Comparison of ENCODE assay signal across 1 cellular context in the genomic region with DNA sequence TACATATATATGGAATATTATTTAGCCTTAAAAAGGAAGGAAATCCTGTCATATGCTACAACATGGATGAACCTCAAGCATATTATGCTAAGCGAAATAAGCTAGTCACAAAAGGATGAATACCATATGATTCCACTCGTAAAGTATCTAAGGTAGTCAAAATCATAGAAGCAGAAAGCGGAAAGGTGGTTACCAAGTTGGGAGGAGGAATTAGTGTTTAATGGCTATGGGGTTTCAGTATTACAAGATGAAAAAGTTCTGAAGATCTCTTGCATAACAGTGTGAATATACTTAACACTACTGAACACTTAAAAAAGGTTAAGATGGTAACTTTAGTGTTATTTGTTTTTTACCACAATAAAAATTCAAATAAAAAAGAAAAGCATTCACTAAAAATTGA.
TF ChIP-seq lines count a peak whose summit lies in the region.

No MANE protein-coding gene starts in this region.

TF ChIP-seq in GM12878, 131 proteins besides CTCF, POLR2A, EP300 and RAD21 (continued from another document):
- TF ChIP-seq RUNX3 (IDR thresholded peaks at IDR 0.05; ENCODE audit: low read length) (peak; percentile 64), IKZF2 (IDR thresholded peaks at IDR 0.05) (no peak), SP1 (IDR thresholded peaks at IDR 0.05; ENCODE audit: low read depth, low read length) (no peak), IKZF1 (conservative IDR thresholded peaks at IDR 0.05) (no peak), ZNF384 (IDR thresholded peaks at IDR 0.05; ENCODE audit: borderline replicate concordance, low read depth, low read length) (no peak), JUNB (IDR thresholded peaks at IDR 0.05) (peak; percentile 53), TAF1 (IDR thresholded peaks at IDR 0.05; ENCODE audit: borderline replicate concordance, low read depth, low read length) (no peak), ASH2L (IDR thresholded peaks at IDR 0.05; ENCODE audit: borderline replicate concordance, low read depth) (no peak), NR2C1 (IDR thresholded peaks at IDR 0.05) (no peak), NFIC (IDR thresholded peaks at IDR 0.05; ENCODE audit: low read depth, low read length) (peak; percentile 55; the same call in 1 of the 2 replicates)
- TF ChIP-seq, protein P1, sequence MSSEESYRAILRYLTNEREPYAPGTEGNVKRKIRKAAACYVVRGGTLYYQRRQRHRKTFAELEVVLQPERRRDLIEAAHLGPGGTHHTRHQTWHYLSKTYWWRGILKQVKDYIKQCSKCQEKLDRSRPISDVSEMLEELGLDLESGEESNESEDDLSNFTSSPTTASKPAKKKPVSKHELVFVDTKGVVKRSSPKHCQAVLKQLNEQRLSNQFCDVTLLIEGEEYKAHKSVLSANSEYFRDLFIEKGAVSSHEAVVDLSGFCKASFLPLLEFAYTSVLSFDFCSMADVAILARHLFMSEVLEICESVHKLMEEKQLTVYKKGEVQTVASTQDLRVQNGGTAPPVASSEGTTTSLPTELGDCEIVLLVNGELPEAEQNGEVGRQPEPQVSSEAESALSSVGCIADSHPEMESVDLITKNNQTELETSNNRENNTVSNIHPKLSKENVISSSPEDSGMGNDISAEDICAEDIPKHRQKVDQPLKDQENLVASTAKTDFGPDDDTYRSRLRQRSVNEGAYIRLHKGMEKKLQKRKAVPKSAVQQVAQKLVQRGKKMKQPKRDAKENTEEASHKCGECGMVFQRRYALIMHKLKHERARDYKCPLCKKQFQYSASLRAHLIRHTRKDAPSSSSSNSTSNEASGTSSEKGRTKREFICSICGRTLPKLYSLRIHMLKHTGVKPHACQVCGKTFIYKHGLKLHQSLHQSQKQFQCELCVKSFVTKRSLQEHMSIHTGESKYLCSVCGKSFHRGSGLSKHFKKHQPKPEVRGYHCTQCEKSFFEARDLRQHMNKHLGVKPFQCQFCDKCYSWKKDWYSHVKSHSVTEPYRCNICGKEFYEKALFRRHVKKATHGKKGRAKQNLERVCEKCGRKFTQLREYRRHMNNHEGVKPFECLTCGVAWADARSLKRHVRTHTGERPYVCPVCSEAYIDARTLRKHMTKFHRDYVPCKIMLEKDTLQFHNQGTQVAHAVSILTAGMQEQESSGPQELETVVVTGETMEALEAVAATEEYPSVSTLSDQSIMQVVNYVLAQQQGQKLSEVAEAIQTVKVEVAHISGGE (CRISPR knock-in tag; IDR thresholded peaks at IDR 0.05), result no peak
